ENCODE assay signal across 15 cellular contexts in genomic region chr12:58067610-58068387, GRCh38.
DNase-seq lines count a peak whose midpoint lies in the region; ATAC-seq, FAIRE-seq and TF ChIP-seq lines count a peak whose summit lies in the region.
"Had no signal": no experiment of that assay in that cellular context is flagged by ENCODE, and none has a peak within 500 bp of the region (broad histone marks: within the 10 kb centered on the region; RNA-seq: fewer than 3 reads in every experiment).

No MANE protein-coding gene starts in this region.

- H3K79me2 ChIP-seq in PC-3 (ENCODE audit: low read length), result no peaks in the 10 kb centered on the region
- no peaks in the 10 kb centered on the region for H3K79me2 ChIP-seq in osteoblast (ENCODE audit: insufficient read depth, low read length)

- no peaks in the 10 kb centered on the region for H3K36me3 ChIP-seq in PC-3 (ENCODE audit: low read depth, low read length)
- H3K36me3 ChIP-seq in osteoblast (ENCODE audit: insufficient read depth, low read length), result no peaks in the 10 kb centered on the region

- no TSS peak for BruUV-seq in PC-3 (replicated peaks; lab: Mats Ljungman, UMichigan)

- H3K27me3 ChIP-seq in PC-3 (ENCODE audit: low read length) (no peaks in the 10 kb centered on the region), osteoblast (ENCODE audit: insufficient read depth, low read length) (no peaks in the 10 kb centered on the region)

- no peak for FAIRE-seq in GM12892 (lab: Jason Lieb, UNC)

- CTCF ChIA-PET in PC-3 (lab: Charles Lee), result no interaction called here

- H3K4me2 ChIP-seq in PC-3 (ENCODE audit: low read length) (peak overlapping the region; percentile 59), osteoblast (ENCODE audit: insufficient read depth, low read length) (no peak overlapping the region)

- peak; percentile 96 for DNase-seq in EH (ENCODE audit: low read depth)
- DNase-seq in PC-3, result peak; percentile 97
- peak; percentile 89 for DNase-seq in dedifferentiated amniotic fluid mesenchymal stem cell (ENCODE audit: extremely low spot score)
- peak; percentile 27 for DNase-seq in osteoblast (ENCODE audit: insufficient read length, low spot score, missing footprints)
- DNase-seq in GM12892 (ENCODE audit: insufficient read length), result no peak
- DNase-seq in NOMO-1 treated with DMSO at 0.1 percent for 48 hours (lab: John Stamatoyannopoulos, UW; ENCODE audit: unreplicated experiment), result no peak
- DNase-seq in HK-2 (ENCODE audit: unreplicated experiment), result no peak
- DNase-seq: activated CD4-positive, alpha-beta T cell treated with anti-CD3 and anti-CD28 coated beads for 36 hours; caudate nucleus; CD4-positive, CD25-positive, alpha-beta regulatory T cell; erythroblast; NK-92 treated with Interleukin-12 subunit alpha and Interleukin-12 subunit beta, amount 100 ng/mL, for 24 hours; psoas muscle; stimulated activated naive B cell treated with anti-CD40 and anti-IgM and Interleukin-4, amounts not matched to agents 10 μg/mL and 1 μg/mL and 100 μg/mL, for 72 hours had no signal

- POLR2A ChIA-PET in PC-3 (lab: Charles Lee; ENCODE audit: unreplicated experiment), result no interaction called here

- no peak overlapping the region for H2AFZ ChIP-seq in PC-3 (ENCODE audit: low read length)
- peak overlapping the region; percentile 10 for H2AFZ ChIP-seq in osteoblast (ENCODE audit: low read length)

- H3K9ac ChIP-seq in PC-3 (ENCODE audit: low read length), result peak overlapping the region; percentile 39

- no peaks in the 10 kb centered on the region for H3K9me3 ChIP-seq in PC-3 (ENCODE audit: low read length)
- H3K9me3 ChIP-seq in osteoblast (ENCODE audit: low read depth, low read length), result no peaks in the 10 kb centered on the region
- H3K9me3 ChIP-seq: psoas muscle had no signal

- H4K20me1 ChIP-seq in PC-3 (ENCODE audit: low read length), result no peaks in the 10 kb centered on the region
- H4K20me1 ChIP-seq in osteoblast (ENCODE audit: insufficient read depth, low read length), result no peaks in the 10 kb centered on the region

- H3F3A ChIP-seq in PC-3 (ENCODE audit: low read length, unreplicated experiment), result peaks cover 4% of the 10 kb centered on the region

- TF ChIP-seq POLR2A in GM12892 (IDR thresholded peaks at IDR 0.05; ENCODE audit: low read depth, low read length), result no peak

- TF ChIP-seq CTCF in PC-3 (conservative IDR thresholded peaks at IDR 0.05; ENCODE audit: low read depth, low read length) (no peak), osteoblast (IDR thresholded peaks at IDR 0.05; ENCODE audit: extremely low read depth, low read depth, low read length) (no peak)

- H3K4me3 ChIP-seq in PC-3 (ENCODE audit: low read length) (no peak overlapping the region), osteoblast (ENCODE audit: insufficient read depth, low read length) (no peak overlapping the region)
- H3K4me3 ChIP-seq: psoas muscle had no signal

- intact Hi-C loops in PC-3 (cut with micrococcal nuclease), result no loop called here

- H3K9me2 ChIP-seq in PC-3 (replicated peaks; ENCODE audit: low read length), result no peaks in the 10 kb centered on the region

- H3K27ac ChIP-seq in PC-3 (ENCODE audit: low read length) (peak overlapping the region; percentile 95), osteoblast (ENCODE audit: low read depth, low read length) (no peak overlapping the region)
- H3K27ac ChIP-seq: psoas muscle had no signal

- H3K4me1 ChIP-seq in PC-3 (ENCODE audit: insufficient read depth, low read length), result peaks cover 49% of the 10 kb centered on the region
- no peaks in the 10 kb centered on the region for H3K4me1 ChIP-seq in osteoblast (ENCODE audit: insufficient read depth, low read length)

- ATAC-seq in PC-3, result peak; percentile 94
- no peak for ATAC-seq in GM21515 (IDR thresholded peaks at IDR 0.05; ENCODE audit: unreplicated experiment)
- ATAC-seq: activated CD4-positive, alpha-beta T cell treated with anti-CD3 and anti-CD28 coated beads for 36 hours; psoas muscle; stimulated activated naive B cell treated with anti-CD40 and anti-IgM and Interleukin-4, amounts not matched to agents 10 μg/mL and 1 μg/mL and 100 μg/mL, for 72 hours had no signal

Comparison
In these comparisons a context has a peak if more than half of its experiments do, and no peak if none do; other contexts are left out.
1. DNase-seq: peak in EH (single experiment), PC-3 (single experiment), dedifferentiated amniotic fluid mesenchymal stem cell (single experiment) and osteoblast (single experiment); none in GM12892 (single experiment), NOMO-1 treated with DMSO at 0.1 percent for 48 hours (single experiment) and HK-2 (single experiment).